ENCODE assay signal across 21 cellular contexts in the genomic region with DNA sequence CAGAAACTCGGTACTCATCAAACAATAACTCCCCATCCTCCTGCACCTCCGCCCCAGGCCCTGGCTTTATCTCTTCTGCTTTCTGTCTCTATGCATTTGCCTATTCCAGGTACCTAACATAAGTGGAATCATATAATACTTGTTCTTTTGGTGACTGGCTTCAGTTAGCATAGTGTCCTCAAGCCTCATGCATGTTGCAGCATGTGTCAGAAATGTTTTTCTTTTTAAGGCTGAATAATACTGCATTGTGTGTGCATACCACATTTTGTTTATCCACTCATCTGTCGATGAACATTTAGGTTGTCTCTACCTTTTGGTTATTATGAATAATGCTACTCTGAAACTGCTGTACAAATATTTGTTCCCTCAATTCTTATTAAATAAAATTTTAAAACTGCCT.
"Had no signal": no experiment of that assay in that cellular context is flagged by ENCODE, and none has a peak within 500 bp of the region (broad histone marks: within the 10 kb centered on the region; RNA-seq: fewer than 3 reads in every experiment).

No MANE protein-coding gene starts in this region.

- DNase-seq: activated CD4-positive, alpha-beta T cell treated with anti-CD3 and anti-CD28 coated beads, Interleukin-2, amount 10 ng/mL, durations not matched to agents 7 days and 5 days; activated CD8-positive, alpha-beta memory T cell treated with anti-CD3 and anti-CD28 coated beads, Interleukin-2, amount 10 ng/mL, durations not matched to agents 7 days and 5 days; activated CD8-positive, alpha-beta T cell treated with anti-CD3 and anti-CD28 coated beads for 36 hours; activated gamma-delta T cell; activated naive CD4-positive, alpha-beta T cell treated with anti-CD3 and anti-CD28 coated beads, Interleukin-2, amount 50 U/mL, for 16 hours; activated naive CD8-positive, alpha-beta T cell treated with anti-CD3 and anti-CD28 coated beads, Interleukin-2, amount 50 U/mL, for 24 hours; caudate nucleus; effector CD4-positive, alpha-beta T cell; head of caudate nucleus; hypothalamus; left ventricle myocardium superior; right lobe of liver; small intestine; stimulated activated CD4-positive, alpha-beta T cell treated with anti-CD3 and anti-CD28 coated beads, Interleukin-2, amount 100 ng/mL, for 48 hours; stimulated activated CD8-positive, alpha-beta memory T cell treated with anti-CD3 and anti-CD28 coated beads, Interleukin-4, amount 100 ng/mL, for 48 hours; stimulated activated naive B cell treated with anti-CD40 and anti-IgM and Interleukin-4, amounts not matched to agents 10 μg/mL and 1 μg/mL and 100 μg/mL, for 72 hours; testis; upper lobe of left lung had no signal

- H3K27ac ChIP-seq: gastrocnemius medialis, parathyroid adenoma, right lobe of liver, testis, upper lobe of left lung had no signal

- H2AFZ ChIP-seq: parathyroid adenoma had no signal

- H3K27me3 ChIP-seq: body of pancreas, gastrocnemius medialis, right lobe of liver, testis, upper lobe of left lung had no signal

- H3K9me3 ChIP-seq: body of pancreas, gastrocnemius medialis, right lobe of liver, testis, upper lobe of left lung had no signal

- H3K4me3 ChIP-seq: body of pancreas, gastrocnemius medialis, right lobe of liver, testis, upper lobe of left lung had no signal

- H3K36me3 ChIP-seq: gastrocnemius medialis, right lobe of liver had no signal

- H3K79me2 ChIP-seq: parathyroid adenoma had no signal

- H3K9ac ChIP-seq: parathyroid adenoma had no signal

- H3K4me1 ChIP-seq: parathyroid adenoma, right lobe of liver, testis, upper lobe of left lung had no signal

- ATAC-seq: activated CD8-positive, alpha-beta memory T cell treated with anti-CD3 and anti-CD28 coated beads, Interleukin-2, amount 10 ng/mL, durations not matched to agents 7 days and 5 days; activated CD8-positive, alpha-beta T cell treated with anti-CD3 and anti-CD28 coated beads for 36 hours; activated naive CD8-positive, alpha-beta T cell treated with anti-CD3 and anti-CD28 coated beads, Interleukin-2, amount 50 U/mL, for 24 hours; left ventricle myocardium superior; right lobe of liver; stimulated activated naive B cell treated with anti-CD40 and anti-IgM and Interleukin-4, amounts not matched to agents 10 μg/mL and 1 μg/mL and 100 μg/mL, for 72 hours had no signal
